12 cellular contexts compared by ENCODE assay signal in genomic region chr18:41938445-41938844, GRCh38. TPM values are rescaled to one million over a fixed set of nuclear protein-coding genes. Genes with fewer than 3 reads are reported as not detected.
DNase-seq lines count a peak whose midpoint lies in the region; ATAC-seq and TF ChIP-seq lines count a peak whose summit lies in the region.
"Had no signal": no experiment of that assay in that cellular context is flagged by ENCODE, and none has a peak within 500 bp of the region (broad histone marks: within the 10 kb centered on the region; RNA-seq: fewer than 3 reads in every experiment).

No MANE protein-coding gene starts in this region.

- DNase-seq in AG09309 (ENCODE audit: low read depth) (peak; percentile 82), HK-2 (ENCODE audit: unreplicated experiment) (peak; percentile 8), astrocyte of the hippocampus (ENCODE audit: low read depth, low spot score) (peak; percentile 78), kidney glomerular epithelial cell (lab: John Stamatoyannopoulos, UW) (peak; percentile 77), omental fat pad (ENCODE audit: low spot score) (no peak), C1 segment of cervical spinal cord (lab: John Stamatoyannopoulos, UW) (no peak)
- DNase-seq: activated naive CD4-positive, alpha-beta T cell; left colon; MG63; psoas muscle had no signal

- TF ChIP-seq CTCF in AG09309 (IDR thresholded peaks at IDR 0.05; ENCODE audit: control insufficient read depth, insufficient read depth, low read depth, low read length, missing control alignments), result peak; percentile 34
- TF ChIP-seq CTCF in omental fat pad (IDR thresholded peaks at IDR 0.05), result no peak

- no peak overlapping the region for H3K4me3 ChIP-seq in AG09309 (ENCODE audit: control insufficient read depth, low read depth, low read length)
- H3K4me3 ChIP-seq: MG63, psoas muscle had no signal

- ATAC-seq in GM21515 (IDR thresholded peaks at IDR 0.05; ENCODE audit: unreplicated experiment) (no peak), omental fat pad (ENCODE audit: low FRiP score) (no peak), HG03108 (IDR thresholded peaks at IDR 0.05; ENCODE audit: unreplicated experiment) (no peak)
- ATAC-seq: left colon, psoas muscle had no signal

RNA-seq across cellular contexts. Expression of gene PIK3C3, which starts 16.6 kb away (rescaled TPM):
- 10 to 100 TPM; 34.3 to 66.5 (median 38.0) TPM for total RNA-seq in omental fat pad

Comparison
In these comparisons a context has a peak if more than half of its experiments do, and no peak if none do; other contexts are left out.
1. DNase-seq: peak in AG09309 (single experiment), HK-2 (single experiment), astrocyte of the hippocampus (single experiment) and kidney glomerular epithelial cell (single experiment); none in omental fat pad (single experiment) and C1 segment of cervical spinal cord (0 of 14).